9 cellular contexts compared by ENCODE assay signal in genomic region chr17:81923302-81924260, GRCh38. TPM values are rescaled to one million over a fixed set of nuclear protein-coding genes. Genes with fewer than 3 reads are reported as not detected.
A peak's percentile ranks its signal among the peaks of the same experiment; 100 is the strongest.
DNase-seq lines count a peak whose midpoint lies in the region; ATAC-seq and TF ChIP-seq lines count a peak whose summit lies in the region.
"Had no signal": no experiment of that assay in that cellular context is flagged by ENCODE, and none has a peak within 500 bp of the region (broad histone marks: within the 10 kb centered on the region; RNA-seq: fewer than 3 reads in every experiment).

No MANE protein-coding gene starts in this region.

- H3K36me3 ChIP-seq in iPS-15b (ENCODE audit: control insufficient read depth, insufficient read depth, low read length) (peaks cover 32% of the 10 kb centered on the region), skeletal muscle satellite cell (ENCODE audit: insufficient read depth, low read length) (peaks cover 42% of the 10 kb centered on the region)

- DNase-seq in Ammon's horn (ENCODE audit: low spot score) = peak; percentile 61
- peak; percentile 75 for DNase-seq in astrocyte of the spinal cord (ENCODE audit: low read depth, low spot score)
- no peak for DNase-seq in NCI-H146 treated with DMSO at 0.1 percent for 48 hours (lab: John Stamatoyannopoulos, UW; ENCODE audit: unreplicated experiment)
- no peak for DNase-seq in cerebellum (ENCODE audit: low spot score)
- DNase-seq: naive B cell had no signal

- peak overlapping the region; percentile 88 for H3K4me2 ChIP-seq in skeletal muscle satellite cell (ENCODE audit: low read length)

- no peak for ATAC-seq in GM19467 (IDR thresholded peaks at IDR 0.05; ENCODE audit: unreplicated experiment)

- no peak for TF ChIP-seq RAD21 in Ishikawa (IDR thresholded peaks at IDR 0.05; ENCODE audit: low read depth)

- H3K9me3 ChIP-seq in iPS-15b (ENCODE audit: control insufficient read depth, insufficient read depth, low read length) (no peaks in the 10 kb centered on the region), skeletal muscle satellite cell (replicated peaks; ENCODE audit: low read length) (no peaks in the 10 kb centered on the region)

- in situ Hi-C loops in astrocyte of the spinal cord (cut with HindIII; ENCODE audit: low sequenced_read_pairs) = no loop called here

- peak overlapping the region; percentile 35 for H3K4me3 ChIP-seq in astrocyte of the spinal cord (ENCODE audit: low read depth, low read length)
- peak overlapping the region; percentile 35 for H3K4me3 ChIP-seq in iPS-15b (ENCODE audit: low read depth, low read length)
- peak overlapping the region; percentile 66 for H3K4me3 ChIP-seq in skeletal muscle satellite cell (ENCODE audit: low read length)

- H3K9ac ChIP-seq in iPS-15b (ENCODE audit: low read depth, low read length) = peak overlapping the region; percentile 54
- H3K9ac ChIP-seq in skeletal muscle satellite cell (ENCODE audit: low read depth, low read length) = peak overlapping the region; percentile 75

- peaks cover 11% of the 10 kb centered on the region for H3K4me1 ChIP-seq in iPS-15b (ENCODE audit: control insufficient read depth, insufficient read depth, low read length)
- peaks cover 34% of the 10 kb centered on the region for H3K4me1 ChIP-seq in skeletal muscle satellite cell (ENCODE audit: control insufficient read depth, insufficient read depth, low read length)

- TF ChIP-seq EP300 in Ishikawa (IDR thresholded peaks at IDR 0.05; ENCODE audit: borderline replicate concordance) = 0 out of 2 replicates have a peak, but pooled peaks have one; percentile 39

- TF ChIP-seq CTCF in astrocyte of the spinal cord (IDR thresholded peaks at IDR 0.05; ENCODE audit: low read depth, low read length) = no peak

- H3K27me3 ChIP-seq in iPS-15b (ENCODE audit: control insufficient read depth, insufficient read depth, low read length) (no peaks in the 10 kb centered on the region), skeletal muscle satellite cell (ENCODE audit: control insufficient read depth, insufficient read depth, low read length) (no peaks in the 10 kb centered on the region)

TF ChIP-seq in Ishikawa, 13 proteins besides CTCF, POLR2A, EP300 and RAD21:
- TF ChIP-seq EGR1 (IDR thresholded peaks at IDR 0.05) (no peak), CEBPB (IDR thresholded peaks at IDR 0.05) (0 out of 2 replicates have a peak, but pooled peaks have one; percentile 11), TCF12 (IDR thresholded peaks at IDR 0.05; ENCODE audit: low read depth) (peak; percentile 44; the same call in 1 of the 2 replicates), CREB1 (IDR thresholded peaks at IDR 0.05; ENCODE audit: low read depth) (no peak), FOXM1 (IDR thresholded peaks at IDR 0.05; ENCODE audit: borderline replicate concordance, low read depth) (no peak), TAF1 (IDR thresholded peaks at IDR 0.05; ENCODE audit: low read depth) (no peak), MAX (IDR thresholded peaks at IDR 0.05) (peak; percentile 40; the same call in 1 of the 2 replicates), NFIC (IDR thresholded peaks at IDR 0.05) (0 out of 2 replicates have a peak, but pooled peaks have one; percentile 14), TEAD4 (IDR thresholded peaks at IDR 0.05) (no peak), ZBTB7A (IDR thresholded peaks at IDR 0.05; ENCODE audit: low read depth) (no peak), YY1 (IDR thresholded peaks at IDR 0.05; ENCODE audit: low read depth) (no peak)
- TF ChIP-seq, protein P1, sequence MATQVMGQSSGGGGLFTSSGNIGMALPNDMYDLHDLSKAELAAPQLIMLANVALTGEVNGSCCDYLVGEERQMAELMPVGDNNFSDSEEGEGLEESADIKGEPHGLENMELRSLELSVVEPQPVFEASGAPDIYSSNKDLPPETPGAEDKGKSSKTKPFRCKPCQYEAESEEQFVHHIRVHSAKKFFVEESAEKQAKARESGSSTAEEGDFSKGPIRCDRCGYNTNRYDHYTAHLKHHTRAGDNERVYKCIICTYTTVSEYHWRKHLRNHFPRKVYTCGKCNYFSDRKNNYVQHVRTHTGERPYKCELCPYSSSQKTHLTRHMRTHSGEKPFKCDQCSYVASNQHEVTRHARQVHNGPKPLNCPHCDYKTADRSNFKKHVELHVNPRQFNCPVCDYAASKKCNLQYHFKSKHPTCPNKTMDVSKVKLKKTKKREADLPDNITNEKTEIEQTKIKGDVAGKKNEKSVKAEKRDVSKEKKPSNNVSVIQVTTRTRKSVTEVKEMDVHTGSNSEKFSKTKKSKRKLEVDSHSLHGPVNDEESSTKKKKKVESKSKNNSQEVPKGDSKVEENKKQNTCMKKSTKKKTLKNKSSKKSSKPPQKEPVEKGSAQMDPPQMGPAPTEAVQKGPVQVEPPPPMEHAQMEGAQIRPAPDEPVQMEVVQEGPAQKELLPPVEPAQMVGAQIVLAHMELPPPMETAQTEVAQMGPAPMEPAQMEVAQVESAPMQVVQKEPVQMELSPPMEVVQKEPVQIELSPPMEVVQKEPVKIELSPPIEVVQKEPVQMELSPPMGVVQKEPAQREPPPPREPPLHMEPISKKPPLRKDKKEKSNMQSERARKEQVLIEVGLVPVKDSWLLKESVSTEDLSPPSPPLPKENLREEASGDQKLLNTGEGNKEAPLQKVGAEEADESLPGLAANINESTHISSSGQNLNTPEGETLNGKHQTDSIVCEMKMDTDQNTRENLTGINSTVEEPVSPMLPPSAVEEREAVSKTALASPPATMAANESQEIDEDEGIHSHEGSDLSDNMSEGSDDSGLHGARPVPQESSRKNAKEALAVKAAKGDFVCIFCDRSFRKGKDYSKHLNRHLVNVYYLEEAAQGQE (IDR thresholded peaks at IDR 0.05; ENCODE audit: low read depth) = no peak
- TF ChIP-seq, protein P2, sequence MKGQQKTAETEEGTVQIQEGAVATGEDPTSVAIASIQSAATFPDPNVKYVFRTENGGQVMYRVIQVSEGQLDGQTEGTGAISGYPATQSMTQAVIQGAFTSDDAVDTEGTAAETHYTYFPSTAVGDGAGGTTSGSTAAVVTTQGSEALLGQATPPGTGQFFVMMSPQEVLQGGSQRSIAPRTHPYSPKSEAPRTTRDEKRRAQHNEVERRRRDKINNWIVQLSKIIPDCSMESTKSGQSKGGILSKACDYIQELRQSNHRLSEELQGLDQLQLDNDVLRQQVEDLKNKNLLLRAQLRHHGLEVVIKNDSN (IDR thresholded peaks at IDR 0.05) = no peak

RNA-seq across cellular contexts. Expression of gene MAFG, which starts 4.0 kb away (rescaled TPM):
- total RNA-seq in skeletal muscle satellite cell (2012; rRNA removed) = 11.6 and 13.2 TPM in 2 replicates
- total RNA-seq in cerebellum = 9.0 TPM

RNA-seq across cellular contexts. Expression of gene SIRT7, which starts 5.6 kb away (rescaled TPM):
- total RNA-seq in skeletal muscle satellite cell (2012; rRNA removed) = 19.9 and 24.6 TPM in 2 replicates
- 9.9 TPM for total RNA-seq in cerebellum

RNA-seq across cellular contexts. Expression of gene PCYT2, which starts 12.4 kb away (rescaled TPM):
- total RNA-seq in skeletal muscle satellite cell (2012; rRNA removed) = 27.7 and 46.4 TPM in 2 replicates
- 14.1 TPM for total RNA-seq in cerebellum

RNA-seq across cellular contexts. Expression of gene PYCR1, which starts 13.5 kb away (rescaled TPM):
- 39.0 and 54.2 TPM in 2 replicates for total RNA-seq in skeletal muscle satellite cell (2012; rRNA removed)
- total RNA-seq in cerebellum = 21.8 TPM

RNA-seq across cellular contexts. Expression of gene NPB, which starts 21.5 kb away (rescaled TPM):
- total RNA-seq in skeletal muscle satellite cell (2012; rRNA removed) = under 0.01 and 0.25 TPM in 2 replicates
- total RNA-seq in cerebellum = 2.8 TPM

Comparison
In these comparisons a context has a peak if more than half of its experiments do, and no peak if none do; other contexts are left out.
1. DNase-seq: peak in Ammon's horn (single experiment) and astrocyte of the spinal cord (single experiment); none in NCI-H146 treated with DMSO at 0.1 percent for 48 hours (single experiment) and cerebellum (single experiment).
2. Peak in every context shown above with its lines, with median percentiles within 50 percentile points of each other: H3K4me3 ChIP-seq.